Comparison of ENCODE assay signal across 8 cellular contexts in genomic region chr10:80444646-80445319, GRCh38. TPM values are rescaled to one million over a fixed set of nuclear protein-coding genes. Genes with fewer than 3 reads are reported as not detected.
DNase-seq lines count a peak whose midpoint lies in the region; ATAC-seq and TF ChIP-seq lines count a peak whose summit lies in the region.

No MANE protein-coding gene starts in this region.

- intact Hi-C loops in dendritic cell treated with granulocyte-macrophage colony-stimulating factor and Interleukin-4, amounts not matched to agents 40 ng/mL and 50 ng/mL, for 4 days (cut with micrococcal nuclease): loop anchor here (1.0 to 5.0 kb wide), 3 partner anchors 61 to 478 kb away; no protein-coding TSS in a partner anchor

- H3K27ac ChIP-seq in AG04450 (ENCODE audit: low read depth, low read length): no peak overlapping the region

- H3K27me3 Mint-ChIP-seq in dendritic cell treated with granulocyte-macrophage colony-stimulating factor and Interleukin-4, amounts not matched to agents 40 ng/mL and 50 ng/mL, for 4 days: peaks cover 1% of the 10 kb centered on the region

- H3K36me3 Mint-ChIP-seq in dendritic cell treated with granulocyte-macrophage colony-stimulating factor and Interleukin-4, amounts not matched to agents 40 ng/mL and 50 ng/mL, for 4 days (ENCODE audit: low read depth): no peaks in the 10 kb centered on the region

- no peaks in the 10 kb centered on the region for H3K9me3 Mint-ChIP-seq in dendritic cell treated with granulocyte-macrophage colony-stimulating factor and Interleukin-4, amounts not matched to agents 40 ng/mL and 50 ng/mL, for 4 days

- no peak for DNase-seq in AG04450 (ENCODE audit: low read depth, low spot score)
- peak; percentile 11 for DNase-seq in NCI-H1436 treated with DMSO at 0.1 percent for 48 hours (lab: John Stamatoyannopoulos, UW)
- peak; percentile 84 to 90 for DNase-seq in lung microvascular endothelial cell (ENCODE audit: low read depth in 2 of 2)
- DNase-seq in stimulated activated naive CD4-positive, alpha-beta T cell (lab: John Stamatoyannopoulos, UW): peak in 5 of 6 experiments; percentile 36 to 83 (median 65)

- peak overlapping the region; percentile 34 for H3K27ac Mint-ChIP-seq in dendritic cell treated with granulocyte-macrophage colony-stimulating factor and Interleukin-4, amounts not matched to agents 40 ng/mL and 50 ng/mL, for 4 days

- H3K4me3 Mint-ChIP-seq in dendritic cell treated with granulocyte-macrophage colony-stimulating factor and Interleukin-4, amounts not matched to agents 40 ng/mL and 50 ng/mL, for 4 days: no peak overlapping the region

- POLR2A ChIA-PET in AG04450 (lab: Yijun Ruan, JAX): interaction anchor here (0.6 to 0.8 kb wide), 2 partner anchors 11 to 61 kb away, joined by 3 read pairs; no protein-coding TSS in a partner anchor

- no peak overlapping the region for H3K4me3 ChIP-seq in AG04450 (ENCODE audit: low read depth, low read length)

- ATAC-seq in GM18499 (IDR thresholded peaks at IDR 0.05; ENCODE audit: insufficient read depth, unreplicated experiment): peak; percentile 42
- ATAC-seq in HG02840 (IDR thresholded peaks at IDR 0.05; ENCODE audit: low FRiP score, unreplicated experiment): peak; percentile 72
- ATAC-seq in activated CD4-positive, CD25-positive, alpha-beta regulatory T cell treated with anti-CD3 and anti-CD28 coated beads, Interleukin-2, amount 50 U/mL, for 24 hours: peak; percentile 80 to 86

- CTCF ChIA-PET in AG04450 (lab: Charles Lee): interaction anchor here (0.8 to 6.4 kb wide), 30 partner anchors 8 to 479 kb away, joined by 3 to 128 read pairs (median 5); partner anchors contain the start of gene TSPAN14

- peak; percentile 92 for TF ChIP-seq CTCF in AG04450 (IDR thresholded peaks at IDR 0.05; ENCODE audit: low read depth, low read length)

- peaks cover 50% of the 10 kb centered on the region for H3K4me1 Mint-ChIP-seq in dendritic cell treated with granulocyte-macrophage colony-stimulating factor and Interleukin-4, amounts not matched to agents 40 ng/mL and 50 ng/mL, for 4 days (ENCODE audit: low read depth)

- H3K27me3 ChIP-seq in AG04450 (ENCODE audit: control insufficient read depth, insufficient read depth, low read length): no peaks in the 10 kb centered on the region

- no peaks in the 10 kb centered on the region for H3K9me3 ChIP-seq in AG04450 (ENCODE audit: control insufficient read depth, insufficient read depth, low read length)

RNA-seq across cellular contexts. Expression of gene TSPAN14, which starts 9.3 kb away (rescaled TPM):
- polyA plus RNA-seq in AG04450 (2011; rRNA removed): 27.3 and 32.5 TPM in 2 replicates
- 24.3 and 32.1 TPM in 2 replicates for polyA minus RNA-seq in AG04450 (2011; rRNA and poly(A)+ RNA removed)
- 35.7 and 60.9 TPM in 2 replicates for total RNA-seq in lung microvascular endothelial cell

RNA-seq across cellular contexts. Expression of gene PRXL2A, which starts 36.4 kb away (rescaled TPM):
- 3.9 and 5.2 TPM in 2 replicates for polyA plus RNA-seq in AG04450 (2011; rRNA removed)
- 1.0 and 1.8 TPM in 2 replicates for polyA minus RNA-seq in AG04450 (2011; rRNA and poly(A)+ RNA removed)
- 92.8 and 195 TPM in 2 replicates for total RNA-seq in lung microvascular endothelial cell
